In the genomic region with DNA sequence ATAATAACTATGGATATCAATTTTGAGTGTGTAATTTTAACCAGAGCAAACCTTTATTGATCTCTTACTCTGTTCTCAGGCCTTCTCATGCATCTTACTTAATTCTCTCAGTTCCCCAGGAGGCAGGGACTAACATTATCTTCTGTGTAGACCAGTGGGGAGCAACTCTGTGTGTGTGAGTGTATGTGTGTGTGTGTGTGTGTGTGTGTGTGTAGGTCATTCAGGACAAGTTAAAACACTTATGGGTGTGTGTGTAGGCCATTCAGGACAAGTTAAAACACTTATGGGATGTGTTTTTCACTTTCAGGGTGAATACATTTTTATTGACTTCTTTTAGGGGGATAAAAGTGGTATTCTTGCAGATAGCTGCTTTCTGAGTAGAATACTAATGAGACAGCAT, we compare ENCODE assay signal across 14 cellular contexts.
"Had no signal": no experiment of that assay in that cellular context is flagged by ENCODE, and none has a peak within 500 bp of the region (broad histone marks: within the 10 kb centered on the region; RNA-seq: fewer than 3 reads in every experiment).

No MANE protein-coding gene starts in this region.

- H3K36me3 ChIP-seq: heart right ventricle, left ventricle myocardium inferior, spleen, tibial nerve had no signal

- H3K9ac ChIP-seq: parathyroid adenoma had no signal

- ATAC-seq: activated CD8-positive, alpha-beta T cell treated with anti-CD3 and anti-CD28 coated beads, Interleukin-2, amount 10 ng/mL, durations not matched to agents 7 days and 5 days; stimulated activated naive B cell treated with anti-CD40 and anti-IgM and Interleukin-4, amounts not matched to agents 10 μg/mL and 1 μg/mL and 100 μg/mL, for 72 hours; WTC11 had no signal

- H3K36me3 Mint-ChIP-seq: stimulated activated naive B cell treated with anti-CD40 and anti-IgM and Interleukin-4, amounts not matched to agents 10 μg/mL and 1 μg/mL and 100 μg/mL, for 72 hours; WTC11 had no signal

- H3K27ac Mint-ChIP-seq: activated CD8-positive, alpha-beta T cell treated with anti-CD3 and anti-CD28 coated beads, Interleukin-2, amount 10 ng/mL, durations not matched to agents 7 days and 5 days; endodermal cell; stimulated activated naive B cell treated with anti-CD40 and anti-IgM and Interleukin-4, amounts not matched to agents 10 μg/mL and 1 μg/mL and 100 μg/mL, for 72 hours; WTC11 had no signal

- H3K9me3 ChIP-seq: heart right ventricle, left ventricle myocardium inferior, spleen, tibial nerve had no signal

- H3K27me3 ChIP-seq: tibial nerve had no signal

- DNase-seq: activated CD4-positive, alpha-beta T cell treated with anti-CD3 and anti-CD28 coated beads for 48 hours; activated CD8-positive, alpha-beta memory T cell treated with anti-CD3 and anti-CD28 coated beads, Interleukin-2, amount 50 U/mL, for 48 hours; activated CD8-positive, alpha-beta T cell treated with anti-CD3 and anti-CD28 coated beads, Interleukin-2, amount 10 ng/mL, durations not matched to agents 7 days and 5 days; dermis blood vessel endothelial cell; endodermal cell; mesendoderm; spleen; stimulated activated CD4-positive, alpha-beta T cell treated with anti-CD3 and anti-CD28 coated beads, Interleukin-2, amount 100 ng/mL, for 24 hours; stimulated activated naive B cell treated with anti-CD40 and anti-IgM and Interleukin-4, amounts not matched to agents 10 μg/mL and 1 μg/mL and 100 μg/mL, for 72 hours had no signal

- H3K4me3 Mint-ChIP-seq: activated CD8-positive, alpha-beta T cell treated with anti-CD3 and anti-CD28 coated beads, Interleukin-2, amount 10 ng/mL, durations not matched to agents 7 days and 5 days; endodermal cell; stimulated activated naive B cell treated with anti-CD40 and anti-IgM and Interleukin-4, amounts not matched to agents 10 μg/mL and 1 μg/mL and 100 μg/mL, for 72 hours; WTC11 had no signal

- H3K4me3 ChIP-seq: heart right ventricle, left ventricle myocardium inferior, spleen, tibial nerve had no signal

- H3K9me3 Mint-ChIP-seq: endodermal cell; stimulated activated naive B cell treated with anti-CD40 and anti-IgM and Interleukin-4, amounts not matched to agents 10 μg/mL and 1 μg/mL and 100 μg/mL, for 72 hours; WTC11 had no signal

- H3K27ac ChIP-seq: parathyroid adenoma, spleen, tibial nerve had no signal

- H3K4me1 Mint-ChIP-seq: endodermal cell; stimulated activated naive B cell treated with anti-CD40 and anti-IgM and Interleukin-4, amounts not matched to agents 10 μg/mL and 1 μg/mL and 100 μg/mL, for 72 hours; WTC11 had no signal

- H3K4me1 ChIP-seq: parathyroid adenoma, spleen had no signal
